9 cellular contexts compared by ENCODE assay signal in the genomic region with DNA sequence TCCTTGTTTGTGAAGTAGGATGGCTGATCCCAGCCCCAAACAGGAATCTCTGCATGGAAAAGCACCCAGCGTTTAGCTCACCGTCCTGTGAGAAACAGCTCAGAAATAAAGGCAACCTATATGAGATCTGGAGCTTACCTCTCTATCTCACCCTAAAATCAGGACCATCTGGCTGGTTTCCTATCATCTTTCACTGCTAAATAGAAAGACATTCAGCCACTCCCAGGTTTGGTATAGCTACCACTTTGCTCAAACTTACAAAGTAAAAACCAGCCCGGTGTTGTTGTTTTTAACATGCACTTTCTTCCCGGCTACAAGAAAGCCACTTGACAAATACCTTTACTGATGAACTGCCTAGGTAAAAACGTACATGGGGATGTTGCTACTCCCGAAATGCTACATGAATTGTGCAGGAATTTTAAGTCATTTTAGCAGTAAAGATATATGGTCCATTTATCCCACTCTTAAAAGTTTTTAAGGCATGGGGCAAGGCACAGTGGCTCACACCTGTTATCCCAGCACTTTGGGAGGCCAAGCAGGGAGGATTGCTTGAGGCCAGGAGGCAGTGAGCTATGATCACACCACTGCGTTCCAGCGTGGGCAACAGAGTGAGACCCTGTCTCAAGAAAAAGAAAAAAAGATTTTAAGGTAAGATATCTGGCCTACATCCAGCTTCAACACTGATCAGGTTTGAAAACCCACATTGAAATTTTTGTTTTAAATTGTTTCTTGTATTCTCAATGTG. TPM values are rescaled to one million over a fixed set of nuclear protein-coding genes. Genes with fewer than 3 reads are reported as not detected.
DNase-seq lines count a peak whose midpoint lies in the region; ATAC-seq and TF ChIP-seq lines count a peak whose summit lies in the region.
"Had no signal": no experiment of that assay in that cellular context is flagged by ENCODE, and none has a peak within 500 bp of the region (broad histone marks: within the 10 kb centered on the region; RNA-seq: fewer than 3 reads in every experiment).

No MANE protein-coding gene starts in this region.

- ATAC-seq in heart left ventricle: no peak
- ATAC-seq in Right ventricle myocardium inferior: no peak
- no peak for ATAC-seq in memory B cell (ENCODE audit: low read depth)
- ATAC-seq in GM21717 (IDR thresholded peaks at IDR 0.05; ENCODE audit: unreplicated experiment): no peak

- peak overlapping the region; percentile 100 for H3K4me3 Mint-ChIP-seq in memory B cell

- peaks cover 0 to 23% (median 16%) of the 10 kb centered on the region in 9 donors for H3K36me3 ChIP-seq in heart left ventricle
- H3K36me3 ChIP-seq in uterus: no peaks in the 10 kb centered on the region

- H3K27me3 ChIP-seq in heart left ventricle (no peaks in the 10 kb centered on the region), uterus (no peaks in the 10 kb centered on the region)
- H3K27me3 ChIP-seq: body of pancreas had no signal

- H3K4me3 ChIP-seq in heart left ventricle: peak overlapping the region in 11 of 12 donors; percentile 74 to 100 (median 95)
- peak overlapping the region; percentile 74 for H3K4me3 ChIP-seq in astrocyte of the spinal cord (ENCODE audit: low read depth, low read length)
- peak overlapping the region; percentile 66 to 98 for H3K4me3 ChIP-seq in uterus

- H3K4me1 ChIP-seq in heart left ventricle (peaks cover 0 to 37% (median 24%) of the 10 kb centered on the region in 12 donors), uterus (peaks cover 0 to 3% of the 10 kb centered on the region in 2 donors)

- intact Hi-C loops in heart left ventricle (cut with DNase I) (loop anchor here in 5 of 10 donors (5.0 to 10.0 kb wide), 4 partner anchors 48 to 95 kb away; partner anchors contain the start of gene SYNPO2 (in 4 of the 5)), Right ventricle myocardium inferior (cut with DNase I) (loop anchor here (5.0 kb wide), 1 partner anchor 50 kb away; the partner anchor contains the start of gene SYNPO2), uterus (cut with DNase I; ENCODE audit: low total_unique reads) (no loop called here)

- no peaks in the 10 kb centered on the region for H3K9me3 Mint-ChIP-seq in memory B cell

- H3K9me3 ChIP-seq in heart left ventricle (no peaks in the 10 kb centered on the region), uterus (no peaks in the 10 kb centered on the region)
- H3K9me3 ChIP-seq: body of pancreas had no signal

- in situ Hi-C loops in astrocyte of the spinal cord (cut with HindIII; ENCODE audit: low sequenced_read_pairs): no loop called here

- 42 to 53% (median 48%) methylated on average over 8 of the region's 8 CpGs for WGBS in heart left ventricle, 4 donors

- peak overlapping the region; percentile 99 for H3K27ac Mint-ChIP-seq in memory B cell

- TF ChIP-seq CTCF in heart left ventricle (IDR thresholded peaks at IDR 0.05) (no peak), astrocyte of the spinal cord (IDR thresholded peaks at IDR 0.05; ENCODE audit: low read depth, low read length) (no peak), uterus (IDR thresholded peaks at IDR 0.05) (no peak)

- H3K4me1 Mint-ChIP-seq in memory B cell: peaks cover 16% of the 10 kb centered on the region

- DNase-seq in heart left ventricle: no peak
- no peak for DNase-seq in Right ventricle myocardium inferior (ENCODE audit: missing footprints)
- no peak for DNase-seq in astrocyte of the spinal cord (ENCODE audit: low read depth, low spot score)
- DNase-seq in memory B cell (ENCODE audit: low spot score in 2 of 2): no peak
- DNase-seq in uterus: no peak
- no peak for DNase-seq in effector CD8-positive, alpha-beta T cell (lab: John Stamatoyannopoulos, UW)
- no peak for DNase-seq in NCI-H510A treated with DMSO at 0.1 percent for 48 hours (lab: John Stamatoyannopoulos, UW)

- H3K27ac ChIP-seq in heart left ventricle (peak overlapping the region in 6 of 12 donors; percentile 90 to 98 (median 97)), uterus (peak overlapping the region; percentile 96 to 99)

- peaks cover 2% of the 10 kb centered on the region for H3K27me3 Mint-ChIP-seq in memory B cell

- TF ChIP-seq POLR2A in heart left ventricle (IDR thresholded peaks at IDR 0.05) (no peak), uterus (IDR thresholded peaks at IDR 0.05) (no peak)

- H3K36me3 Mint-ChIP-seq in memory B cell: peaks cover 7% of the 10 kb centered on the region

RNA-seq across cellular contexts. Expression of gene SEC24D, which starts 1.0 kb away (rescaled TPM):
- total RNA-seq in heart left ventricle (10 to 100 TPM; 13.3 to 36.4 (median 14.8) TPM), Right ventricle myocardium inferior (12.2 TPM), uterus (100 to 1,000 TPM in 1 of 4 donors, 10 to 100 TPM in 3; 26.1 to 107 (median 61.0) TPM)
- polyA plus RNA-seq in heart left ventricle: 10 to 100 TPM in 1 of 2 donors, 1 to 10 TPM in 1; 3.1 to 19.0 TPM

RNA-seq across cellular contexts. Expression of gene SYNPO2, which starts 51.7 kb away (rescaled TPM):
- total RNA-seq in heart left ventricle (100 to 1,000 TPM; 151 to 290 (median 247) TPM), Right ventricle myocardium inferior (206 TPM), uterus (100 to 1,000 TPM; 144 to 400 (median 228) TPM)
- 10 to 100 TPM; 31.2 to 72.4 TPM for polyA plus RNA-seq in heart left ventricle
